In genomic region chr6:43771858-43772570, GRCh38 we compare ENCODE assay signal across 8 cellular contexts. TPM values are rescaled to one million over a fixed set of nuclear protein-coding genes. Genes with fewer than 3 reads are reported as not detected.
DNase-seq lines count a peak whose midpoint lies in the region; ATAC-seq and TF ChIP-seq lines count a peak whose summit lies in the region.

No MANE protein-coding gene starts in this region.

- H2BK120ac ChIP-seq in IMR-90 (ENCODE audit: low read depth, low read length) = peak overlapping the region; percentile 47

- H2BK15ac ChIP-seq in IMR-90 (ENCODE audit: low read depth, low read length) = peak overlapping the region; percentile 52; the same call in 1 of the 3 replicates

- H3K27me3 ChIP-seq in IMR-90 (ENCODE audit: control insufficient read depth, insufficient read depth, low read length) = no peaks in the 10 kb centered on the region

- H2BK20ac ChIP-seq in IMR-90 (ENCODE audit: low read depth, low read length) = 0 out of 2 replicates have a peak overlapping the region, but pooled peaks have one; percentile 18

- peak overlapping the region; percentile 91 for H3K14ac ChIP-seq in IMR-90 (replicated peaks; ENCODE audit: low read depth, low read length)

- H3K18ac ChIP-seq in IMR-90 (ENCODE audit: low read depth, low read length) = peak overlapping the region; percentile 40

- H3K79me1 ChIP-seq in IMR-90 (ENCODE audit: low read depth in 1 of 2, low read length in 2 of 2) = peaks cover 12 to 59% of the 10 kb centered on the region in 2 experiments

- H3K9me1 ChIP-seq in IMR-90 (ENCODE audit: insufficient read depth, low read length) = peaks cover 20% of the 10 kb centered on the region

- POLR2A ChIA-PET in IMR-90 (lab: Charles Lee; ENCODE audit: unreplicated experiment) = no interaction called here

- peaks cover 72% of the 10 kb centered on the region for H4K20me1 ChIP-seq in IMR-90 (ENCODE audit: insufficient read depth, low read length)

- peak overlapping the region; percentile 92 for H3K27ac ChIP-seq in IMR-90 (ENCODE audit: insufficient read depth, low read length)

- dilution Hi-C loops in IMR-90 (cut with HindIII; ENCODE audit: low sequenced_read_pairs, unreplicated experiment) = no loop called here

- no peak for TF ChIP-seq CTCF in IMR-90 (conservative IDR thresholded peaks at IDR 0.05; ENCODE audit: low read depth, low read length)

- DNase-seq in IMR-90 (no peak), cerebellar cortex (ENCODE audit: low spot score) (peak; percentile 60), left lobe of liver (ENCODE audit: low spot score) (peak; percentile 84)
- peak; percentile 17 for DNase-seq in activated CD4-positive, CD25-positive, alpha-beta regulatory T cell treated with anti-CD3 and anti-CD28 coated beads, Interleukin-2, amount 50 U/mL, for 16 hours (ENCODE audit: low read depth, low spot score)
- peak; percentile 77 for DNase-seq in stimulated activated CD4-positive, alpha-beta T cell treated with anti-CD3 and anti-CD28 coated beads, Interleukin-2, amount 100 ng/mL, for 24 hours

- intact Hi-C loops in IMR-90 (cut with micrococcal nuclease) = loop anchor here (2.0 to 5.0 kb wide), 4 partner anchors 67 to 179 kb away; partner anchors contain the start of genes GTPBP2 and MRPS18A

- H4K91ac ChIP-seq in IMR-90 (ENCODE audit: insufficient read depth, low read depth, low read length) = peak overlapping the region; percentile 92

- WGBS in IMR-90 (ENCODE audit: extremely low coverage in 2 of 2, insufficient read length in 1 of 2), 2 experiments = no CpG with 5 or more reads among the region's 48 CpGs

- H3K4me1 ChIP-seq in IMR-90 (ENCODE audit: control insufficient read depth, insufficient read depth, low read length) = peaks cover 36% of the 10 kb centered on the region

- no peak for TF ChIP-seq RAD21 in IMR-90 (IDR thresholded peaks at IDR 0.05; ENCODE audit: low read length)

- TF ChIP-seq POLR2A in IMR-90 (IDR thresholded peaks at IDR 0.05; ENCODE audit: low read depth, low read length) = peak; percentile 9; the same call in 1 of the 2 replicates

- H2AK5ac ChIP-seq in IMR-90 (ENCODE audit: low read depth, low read length) = peak overlapping the region; percentile 93

- peak overlapping the region; percentile 79 for H3K4me3 ChIP-seq in GM08714 (ENCODE audit: low read length)
- H3K4me3 ChIP-seq in IMR-90 (ENCODE audit: insufficient read depth, low read depth, low read length) = peak overlapping the region; percentile 94

- H3K4me2 ChIP-seq in IMR-90 (ENCODE audit: low read depth, low read length) = peak overlapping the region; percentile 95

- H3K23ac ChIP-seq in IMR-90 (ENCODE audit: low read depth, low read length) = peak overlapping the region; percentile 84

- peak overlapping the region; percentile 83 for H2BK5ac ChIP-seq in IMR-90 (ENCODE audit: low read depth, low read length, poor library complexity, severe bottlenecking)

- no TSS peak for BruUV-seq in IMR-90 (replicated peaks; lab: Mats Ljungman, UMichigan)

- in situ Hi-C loops in IMR-90 (cut with MboI; ENCODE audit: low sequenced_read_pairs) = loop anchor here (5.0 kb wide), 1 partner anchor 300 kb away; no protein-coding TSS in a partner anchor

- peak overlapping the region; percentile 98 for H3K4ac ChIP-seq in IMR-90 (ENCODE audit: low read depth, low read length)

- H2AFZ ChIP-seq in IMR-90 (replicated peaks; ENCODE audit: low read length, poor library complexity) = peak overlapping the region; percentile 88

- ATAC-seq in IMR-90 (ENCODE audit: low read depth) = peak; percentile 14
- ATAC-seq in left lobe of liver = peak; percentile 38
- no peak for ATAC-seq in HG03378 (IDR thresholded peaks at IDR 0.05; ENCODE audit: unreplicated experiment)
- ATAC-seq in HG02938 (IDR thresholded peaks at IDR 0.05; ENCODE audit: unreplicated experiment) = no peak

- H3K56ac ChIP-seq in IMR-90 (ENCODE audit: extremely low read depth, insufficient read depth, low read length) = peak overlapping the region; percentile 97

- peak overlapping the region; percentile 97 for H3K9ac ChIP-seq in IMR-90 (ENCODE audit: low read depth, low read length)

- H4K5ac ChIP-seq in IMR-90 (ENCODE audit: low read depth, low read length) = peak overlapping the region; percentile 60

- peak overlapping the region; percentile 95 for H2AK9ac ChIP-seq in IMR-90 (replicated peaks; ENCODE audit: low read depth, low read length, poor library complexity)

- H3K9me3 ChIP-seq in IMR-90 (ENCODE audit: control insufficient read depth, insufficient read depth, low read length) = no peaks in the 10 kb centered on the region

- H4K8ac ChIP-seq in IMR-90 (ENCODE audit: low read depth in 2 of 2, low read length in 2 of 2) = peak overlapping the region; percentile 87 to 92

- CTCF ChIA-PET in IMR-90 (lab: Yijun Ruan, JAX) = interaction anchor here (0.9 to 1.1 kb wide), 2 partner anchors 170 to 307 kb away, joined by 3 read pairs; no protein-coding TSS in a partner anchor

- peaks cover 39% of the 10 kb centered on the region for H3K36me3 ChIP-seq in IMR-90 (ENCODE audit: control insufficient read depth, insufficient read depth, low read length)

TF ChIP-seq in IMR-90, 13 proteins besides CTCF, POLR2A, EP300 and RAD21:
- TF ChIP-seq NFE2L2 (IDR thresholded peaks at IDR 0.05; ENCODE audit: low read depth, low read length) (no peak), BHLHE40 (IDR thresholded peaks at IDR 0.05; ENCODE audit: low read depth, low read length) (no peak), SMC3 (IDR thresholded peaks at IDR 0.05; ENCODE audit: low read depth, low read length) (no peak), MXI1 (IDR thresholded peaks at IDR 0.05; ENCODE audit: borderline replicate concordance, low read depth, low read length) (peak; percentile 56; the same call in 1 of the 2 replicates), RFX5 (IDR thresholded peaks at IDR 0.05; ENCODE audit: low read depth, low read length) (no peak)
- TF ChIP-seq, protein P1, sequence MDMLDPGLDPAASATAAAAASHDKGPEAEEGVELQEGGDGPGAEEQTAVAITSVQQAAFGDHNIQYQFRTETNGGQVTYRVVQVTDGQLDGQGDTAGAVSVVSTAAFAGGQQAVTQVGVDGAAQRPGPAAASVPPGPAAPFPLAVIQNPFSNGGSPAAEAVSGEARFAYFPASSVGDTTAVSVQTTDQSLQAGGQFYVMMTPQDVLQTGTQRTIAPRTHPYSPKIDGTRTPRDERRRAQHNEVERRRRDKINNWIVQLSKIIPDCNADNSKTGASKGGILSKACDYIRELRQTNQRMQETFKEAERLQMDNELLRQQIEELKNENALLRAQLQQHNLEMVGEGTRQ (IDR thresholded peaks at IDR 0.05; ENCODE audit: low read depth, low read length) = no peak
- TF ChIP-seq, protein P2, sequence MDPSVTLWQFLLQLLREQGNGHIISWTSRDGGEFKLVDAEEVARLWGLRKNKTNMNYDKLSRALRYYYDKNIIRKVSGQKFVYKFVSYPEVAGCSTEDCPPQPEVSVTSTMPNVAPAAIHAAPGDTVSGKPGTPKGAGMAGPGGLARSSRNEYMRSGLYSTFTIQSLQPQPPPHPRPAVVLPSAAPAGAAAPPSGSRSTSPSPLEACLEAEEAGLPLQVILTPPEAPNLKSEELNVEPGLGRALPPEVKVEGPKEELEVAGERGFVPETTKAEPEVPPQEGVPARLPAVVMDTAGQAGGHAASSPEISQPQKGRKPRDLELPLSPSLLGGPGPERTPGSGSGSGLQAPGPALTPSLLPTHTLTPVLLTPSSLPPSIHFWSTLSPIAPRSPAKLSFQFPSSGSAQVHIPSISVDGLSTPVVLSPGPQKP (IDR thresholded peaks at IDR 0.05; ENCODE audit: borderline replicate concordance, low read depth, low read length) = no peak
TF ChIP-seq in IMR-90: peak in this region for 1.

RNA-seq across cellular contexts. Expression of gene VEGFA, which starts 2.0 kb away (rescaled TPM):
- total RNA-seq in IMR-90 (2012; rRNA removed) (156 and 190 TPM in 2 replicates), left lobe of liver (135 TPM)
- 211 and 234 TPM in 2 replicates for polyA plus RNA-seq in IMR-90 (2012; rRNA removed)
- 69.3 and 213 TPM in 2 replicates for polyA plus RNA-seq in IMR-90 (2012; cell fraction: cytosol; rRNA removed)
- 853 and 1,420 TPM in 2 replicates for polyA plus RNA-seq in IMR-90 (2012; cell fraction: nucleus; rRNA removed; ENCODE audit: low replicate concordance)

Comparison
In these comparisons a context has a peak if more than half of its experiments do, and no peak if none do; other contexts are left out.
1. ATAC-seq: peak in IMR-90 (single experiment) and left lobe of liver (single experiment); none in HG03378 (single experiment) and HG02938 (single experiment).